Comparison of ENCODE assay signal across 8 cellular contexts in the genomic region with DNA sequence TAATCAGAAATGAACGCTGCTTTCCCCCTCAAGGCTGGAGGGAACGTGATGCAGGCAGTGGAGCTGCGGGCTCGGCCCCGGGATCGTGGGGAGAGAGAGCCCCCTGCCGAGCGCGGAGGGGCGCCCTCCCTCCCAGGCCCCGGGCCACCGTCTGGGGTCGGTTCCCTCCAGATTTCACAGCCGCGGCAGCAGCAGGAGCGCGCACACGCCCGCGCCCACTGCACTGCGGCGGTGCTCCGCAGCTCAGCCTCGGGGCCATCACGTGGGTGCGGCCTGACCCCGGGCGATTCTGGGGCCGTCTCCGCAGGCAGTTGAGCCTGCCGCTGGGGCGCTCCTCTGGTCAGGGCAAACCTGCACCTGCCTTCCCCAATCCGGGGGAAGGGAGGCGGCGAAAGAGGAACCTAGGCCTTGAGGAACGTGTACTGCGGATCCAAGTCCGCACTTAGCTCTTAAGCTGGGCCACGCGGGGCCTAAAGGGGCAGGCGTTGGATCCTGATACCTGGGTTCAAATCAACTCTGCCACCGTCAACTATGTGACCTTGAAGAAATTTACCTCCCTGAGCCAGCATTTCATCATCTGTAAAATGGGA. TPM values are rescaled to one million over a fixed set of nuclear protein-coding genes. Genes with fewer than 3 reads are reported as not detected.
A peak's percentile ranks its signal among the peaks of the same experiment; 100 is the strongest.
DNase-seq lines count a peak whose midpoint lies in the region; ATAC-seq and TF ChIP-seq lines count a peak whose summit lies in the region.

No MANE protein-coding gene starts in this region.

- ATAC-seq in HG03045 (IDR thresholded peaks at IDR 0.05; ENCODE audit: unreplicated experiment) (peak; percentile 74), mucosa of descending colon (peak; percentile 63)

- intact Hi-C loops in mucosa of descending colon (cut with DNase I, micrococcal nuclease) = no loop called here

- H3K36me3 ChIP-seq in mucosa of descending colon (ENCODE audit: low read depth) = no peaks in the 10 kb centered on the region

- no peak for TF ChIP-seq CTCF in mucosa of descending colon (IDR thresholded peaks at IDR 0.05)

- peak; percentile 12 for DNase-seq in stimulated activated CD4-positive, alpha-beta T cell treated with anti-CD3 and anti-CD28 coated beads, Interleukin-12 subunit alpha, Interleukin-12 subunit beta, amount 100 ng/mL, for 4 hours
- no peak for DNase-seq in stimulated activated CD4-positive, alpha-beta T cell treated with anti-CD3 and anti-CD28 coated beads, Interleukin-2, amount 100 ng/mL, for 48 hours
- peak; percentile 18 for DNase-seq in UCSD-AML1 (lab: John Stamatoyannopoulos, UW; ENCODE audit: unreplicated experiment)
- DNase-seq in erythroblast (lab: John Stamatoyannopoulos, UW) = peak; percentile 47 to 49
- DNase-seq in mucosa of descending colon = peak; percentile 55 to 73 (median 71)
- no peak for DNase-seq in NK-92 (lab: John Stamatoyannopoulos, UW; ENCODE audit: unreplicated experiment)

- H3K4me1 ChIP-seq in mucosa of descending colon (ENCODE audit: low read depth) = peaks cover 19% of the 10 kb centered on the region

- H3K9me3 ChIP-seq in mucosa of descending colon = no peaks in the 10 kb centered on the region

- H3K4me3 ChIP-seq in mucosa of descending colon = no peak overlapping the region

- no peak for TF ChIP-seq POLR2A in erythroblast (IDR thresholded peaks at IDR 0.05; ENCODE audit: low read length)

- peak overlapping the region; percentile 37 for H3K27ac ChIP-seq in temporal lobe (ENCODE audit: low read depth, low read length)

RNA-seq across cellular contexts. Expression of a gene that starts 9.4 kb away (rescaled TPM):
- 100 to 1,000 TPM in 1 of 3 donors, 10 to 100 TPM in 2; 77.8 to 112 (median 84.5) TPM for total RNA-seq in mucosa of descending colon
- 34.4 TPM for total RNA-seq in temporal lobe

RNA-seq across cellular contexts. Expression of a gene that starts 36.0 kb away (rescaled TPM):
- 100 to 1,000 TPM in 2 of 3 donors, 10 to 100 TPM in 1; 75.1 to 159 (median 127) TPM for total RNA-seq in mucosa of descending colon
- 49.2 TPM for total RNA-seq in temporal lobe

RNA-seq across cellular contexts. Expression of a gene that starts 43.8 kb away (rescaled TPM):
- total RNA-seq in mucosa of descending colon (1 to 10 TPM; 1.2 to 3.2 (median 2.2) TPM), temporal lobe (3.4 TPM)

RNA-seq across cellular contexts. Expression of a gene that starts 54.7 kb away (rescaled TPM):
- total RNA-seq in mucosa of descending colon = 10 to 100 TPM; 63.5 to 69.1 (median 67.9) TPM
- total RNA-seq in temporal lobe = 41.8 TPM

Comparison
In these comparisons a context has a peak if more than half of its experiments do, and no peak if none do; other contexts are left out.
1. DNase-seq: peak in stimulated activated CD4-positive, alpha-beta T cell treated with anti-CD3 and anti-CD28 coated beads, Interleukin-12 subunit alpha, Interleukin-12 subunit beta, amount 100 ng/mL, for 4 hours (single experiment), UCSD-AML1 (single experiment), erythroblast (2 of 2) and mucosa of descending colon (3 of 3); none in stimulated activated CD4-positive, alpha-beta T cell treated with anti-CD3 and anti-CD28 coated beads, Interleukin-2, amount 100 ng/mL, for 48 hours (0 of 2) and NK-92 (single experiment).